In genomic region chr13:26557393-26558073, GRCh38 we compare ENCODE assay signal across 8 cellular contexts. TPM values are rescaled to one million over a fixed set of nuclear protein-coding genes. Genes with fewer than 3 reads are reported as not detected.
DNase-seq lines count a peak whose midpoint lies in the region; ATAC-seq and TF ChIP-seq lines count a peak whose summit lies in the region.

WASF3 (plus strand) TSS chr13:26557683; CDS start chr13:26642271, 84,588 bp downstream.

- H3K27me3 ChIP-seq in adipocyte (replicated peaks; ENCODE audit: control insufficient read depth, insufficient read depth, low read length) (no peaks in the 10 kb centered on the region), cardiac muscle cell (no peaks in the 10 kb centered on the region)

- peak within 1 kb of the TSS; percentile 89 for H3K4me3 ChIP-seq in adipocyte (ENCODE audit: low read length)
- peak within 1 kb of the TSS; percentile 98 for H3K4me3 ChIP-seq in cardiac muscle cell
- peak within 1 kb of the TSS; percentile 89 for H3K4me3 ChIP-seq in urinary bladder (ENCODE audit: low read depth, low read length)

- ATAC-seq in GM21576 (IDR thresholded peaks at IDR 0.05; ENCODE audit: unreplicated experiment) (peak; percentile 94), omental fat pad (ENCODE audit: low FRiP score) (peak; percentile 97)

- TF ChIP-seq CTCF in cardiac muscle cell (IDR thresholded peaks at IDR 0.05; ENCODE audit: low read depth, low read length) (no peak), omental fat pad (IDR thresholded peaks at IDR 0.05) (no peak)

- DNase-seq in DMS114 treated with DMSO at 0.1 percent for 48 hours (lab: John Stamatoyannopoulos, UW; ENCODE audit: unreplicated experiment) (peak; percentile 79), HuH-7 (ENCODE audit: low spot score) (peak; percentile 88), OCI-M1 (lab: John Stamatoyannopoulos, UW) (peak; percentile 87), adipocyte (ENCODE audit: low read depth) (peak; percentile 98), cardiac muscle cell (ENCODE audit: low read depth in 1 of 2, low spot score in 1 of 2) (peak; percentile 97), omental fat pad (ENCODE audit: low spot score) (peak; percentile 55)

- H3K4me1 ChIP-seq in adipocyte (ENCODE audit: control insufficient read depth, insufficient read depth, low read length) (peaks cover 32% of the 10 kb centered on the region), cardiac muscle cell (ENCODE audit: low read depth) (peaks cover 15% of the 10 kb centered on the region), urinary bladder (ENCODE audit: insufficient read depth) (no peaks in the 10 kb centered on the region)

- peak within 1 kb of the TSS; percentile 91 for H3K9ac ChIP-seq in adipocyte (ENCODE audit: low read length)

- H3K36me3 ChIP-seq in adipocyte (ENCODE audit: control insufficient read depth, insufficient read depth, low read length, severe bottlenecking) (no peaks in the 10 kb centered on the region), cardiac muscle cell (no peaks in the 10 kb centered on the region), urinary bladder (ENCODE audit: insufficient read depth) (no peaks in the 10 kb centered on the region)

- WGBS in urinary bladder = under 1% methylated on average over 94 of the region's 94 CpGs

- no peaks in the 10 kb centered on the region for H3K9me3 ChIP-seq in adipocyte (ENCODE audit: control insufficient read depth, low read length)
- no peaks in the 10 kb centered on the region for H3K9me3 ChIP-seq in cardiac muscle cell (ENCODE audit: low read depth)

- H3K27ac ChIP-seq in cardiac muscle cell (no peak within 1 kb of the TSS), urinary bladder (ENCODE audit: low read depth) (no peak within 1 kb of the TSS)

RNA-seq across cellular contexts. Expression of gene WASF3, which starts in this region (rescaled TPM):
- total RNA-seq in cardiac muscle cell = 30.2 and 34.5 TPM in 2 replicates
- 17.3 and 30.1 TPM in 2 replicates for polyA plus RNA-seq in cardiac muscle cell
- total RNA-seq in omental fat pad = 10 to 100 TPM; 22.9 to 50.8 (median 47.9) TPM
- 9.0 TPM for total RNA-seq in urinary bladder
- polyA plus RNA-seq in urinary bladder = 13.6 TPM
